ENCODE assay signal across 11 cellular contexts in genomic region chr21:34205811-34206635, GRCh38.
A peak's percentile ranks its signal among the peaks of the same experiment; 100 is the strongest.
DNase-seq lines count a peak whose midpoint lies in the region; ATAC-seq, FAIRE-seq and TF ChIP-seq lines count a peak whose summit lies in the region.
"Had no signal": no experiment of that assay in that cellular context is flagged by ENCODE, and none has a peak within 500 bp of the region (broad histone marks: within the 10 kb centered on the region; RNA-seq: fewer than 3 reads in every experiment).

No MANE protein-coding gene starts in this region.

- H3K27me3 Mint-ChIP-seq in mesothelial cell of epicardium (ENCODE audit: low read depth) = no peaks in the 10 kb centered on the region
- H3K27me3 Mint-ChIP-seq in activated T-helper 17 cell treated with anti-CD3 and anti-CD28 coated beads, Interleukin-2, amount 50 U/mL, for 72 hours = no peaks in the 10 kb centered on the region

- DNase-seq in GM12891 (ENCODE audit: insufficient read length, low spot score) (no peak), NOMO-1 treated with dmso at 0.1 percent for 144 hours (lab: John Stamatoyannopoulos, UW; ENCODE audit: unreplicated experiment) (peak; percentile 68), mesothelial cell of epicardium (ENCODE audit: low spot score in 2 of 2, unreplicated experiment in 2 of 2) (no peak), hippocampal formation (lab: John Stamatoyannopoulos, UW) (no peak), occipital lobe (lab: John Stamatoyannopoulos, UW) (no peak), caudate nucleus (lab: John Stamatoyannopoulos, UW) (no peak)
- DNase-seq: DND-41; naive B cell; stimulated activated naive CD4-positive, alpha-beta T cell treated with Interleukin-2 at 50 U/mL for 16 hours had no signal

- peak; percentile 61 for ATAC-seq in HG03432 (IDR thresholded peaks at IDR 0.05; ENCODE audit: unreplicated experiment)
- no peak for ATAC-seq in activated T-helper 17 cell treated with anti-CD3 and anti-CD28 coated beads, Interleukin-2, amount 50 U/mL, for 72 hours (replicated peaks)

- peaks cover 48% of the 10 kb centered on the region for H3K4me1 Mint-ChIP-seq in mesothelial cell of epicardium
- H3K4me1 Mint-ChIP-seq in activated T-helper 17 cell treated with anti-CD3 and anti-CD28 coated beads, Interleukin-2, amount 50 U/mL, for 72 hours = peaks cover 5% of the 10 kb centered on the region

- no peak for TF ChIP-seq POLR2A in GM12891 (IDR thresholded peaks at IDR 0.05; ENCODE audit: low read depth, low read length)

- TF ChIP-seq CTCF in mesothelial cell of epicardium (IDR thresholded peaks at IDR 0.05; ENCODE audit: unreplicated experiment) = no peak

- peak overlapping the region; percentile 30 for H3K27ac Mint-ChIP-seq in mesothelial cell of epicardium
- H3K27ac Mint-ChIP-seq in activated T-helper 17 cell treated with anti-CD3 and anti-CD28 coated beads, Interleukin-2, amount 50 U/mL, for 72 hours = no peak overlapping the region

- H3K36me3 Mint-ChIP-seq in mesothelial cell of epicardium = peaks cover 14% of the 10 kb centered on the region
- H3K36me3 Mint-ChIP-seq in activated T-helper 17 cell treated with anti-CD3 and anti-CD28 coated beads, Interleukin-2, amount 50 U/mL, for 72 hours (ENCODE audit: low read depth) = no peaks in the 10 kb centered on the region
- H3K36me3 Mint-ChIP-seq: naive B cell had no signal

- no peak overlapping the region for H3K27ac ChIP-seq in caudate nucleus (ENCODE audit: low read depth, low read length)

- FAIRE-seq in GM12891 (lab: Jason Lieb, UNC) = peak; percentile 65

- H3K9me3 Mint-ChIP-seq in mesothelial cell of epicardium = peaks cover 16% of the 10 kb centered on the region
- peaks cover 4% of the 10 kb centered on the region for H3K9me3 Mint-ChIP-seq in activated T-helper 17 cell treated with anti-CD3 and anti-CD28 coated beads, Interleukin-2, amount 50 U/mL, for 72 hours

- no peak overlapping the region for H3K4me3 Mint-ChIP-seq in mesothelial cell of epicardium
- no peak overlapping the region for H3K4me3 Mint-ChIP-seq in activated T-helper 17 cell treated with anti-CD3 and anti-CD28 coated beads, Interleukin-2, amount 50 U/mL, for 72 hours
- H3K4me3 Mint-ChIP-seq: naive B cell had no signal

TF ChIP-seq in GM12891, 5 proteins besides CTCF, POLR2A, EP300 and RAD21:
- TF ChIP-seq PAX5 (IDR thresholded peaks at IDR 0.05; ENCODE audit: insufficient read depth, low read length, severe bottlenecking) (no peak), POLR2AphosphoS5 (IDR thresholded peaks at IDR 0.05; ENCODE audit: low read depth, low read length) (no peak), TAF1 (IDR thresholded peaks at IDR 0.05; ENCODE audit: low read depth, low read length) (no peak), POU2F2 (IDR thresholded peaks at IDR 0.05; ENCODE audit: low read depth, low read length) (peak; percentile 84), SPI1 (IDR thresholded peaks at IDR 0.05; ENCODE audit: low read depth, low read length) (0 out of 2 replicates have a peak, but pooled peaks have one; percentile 45)
